Comparison of ENCODE assay signal across 23 cellular contexts in genomic region chr22:38966942-38967341, GRCh38. TPM values are rescaled to one million over a fixed set of nuclear protein-coding genes. Genes with fewer than 3 reads are reported as not detected.
"Had no signal": no experiment of that assay in that cellular context is flagged by ENCODE, and none has a peak within 500 bp of the region (broad histone marks: within the 10 kb centered on the region; RNA-seq: fewer than 3 reads in every experiment).

No MANE protein-coding gene starts in this region.

- H3K27ac ChIP-seq: esophagus muscularis mucosa, foreskin keratinocyte, lower lobe of right lung, ovary, thyroid gland, upper lobe of right lung had no signal

- H3K4me3 ChIP-seq: esophagus muscularis mucosa, heart left ventricle, left lung, lower lobe of right lung, ovary, right lobe of liver, stomach, thyroid gland, upper lobe of right lung had no signal

- H3K36me3 Mint-ChIP-seq: natural killer cell treated with Interleukin-12 subunit alpha and Interleukin-12 subunit beta and Interleukin-15 and Interleukin-18, amount 100 ng/mL, for 72 hours; stimulated activated effector memory CD8-positive, alpha-beta T cell treated with anti-CD3 and anti-CD28 coated beads, Interleukin-12 subunit alpha, Interleukin-12 subunit beta, amount 100 ng/mL, for 72 hours had no signal

- H3K27ac Mint-ChIP-seq: activated CD4-positive, alpha-beta T cell treated with anti-CD3 and anti-CD28 coated beads for 36 hours; progenitor cell of endocrine pancreas; T-helper 2 cell treated with Interferon-gamma antibody and Interleukin-4, amounts not matched to agents 5 μg/mL and 100 μg/mL, for 36 hours had no signal

- H3K4me1 ChIP-seq: esophagus muscularis mucosa, foreskin keratinocyte, lower lobe of right lung, right lobe of liver, upper lobe of right lung had no signal

- DNase-seq: activated CD4-positive, alpha-beta T cell treated with anti-CD3 and anti-CD28 coated beads for 36 hours; activated CD4-positive, CD25-positive, alpha-beta regulatory T cell; activated CD8-positive, alpha-beta T cell treated with anti-CD3 and anti-CD28 coated beads, Interleukin-2, amount 10 ng/mL, durations not matched to agents 7 days and 5 days; activated effector memory CD4-positive, alpha-beta T cell treated with anti-CD3 and anti-CD28 coated beads, Interleukin-2, amount 50 U/mL, for 16 hours; activated naive CD4-positive, alpha-beta T cell treated with anti-CD3 and anti-CD28 coated beads, Interleukin-2, amount 50 U/mL, for 16 hours; foreskin keratinocyte; heart left ventricle; left lung; lower lobe of right lung; mesendoderm; ovary; stimulated activated CD4-positive, alpha-beta T cell treated with anti-CD3 and anti-CD28 coated beads, Interleukin-12 subunit alpha, Interleukin-12 subunit beta, amount 100 ng/mL, for 4 hours; stimulated activated CD4-positive, alpha-beta T cell treated with anti-CD3 and anti-CD28 coated beads, Interleukin-4, amount 100 ng/mL, for 24 hours; stomach; thyroid gland; upper lobe of right lung had no signal

- H3K4me3 Mint-ChIP-seq: activated CD4-positive, alpha-beta T cell treated with anti-CD3 and anti-CD28 coated beads for 36 hours; activated CD8-positive, alpha-beta T cell treated with anti-CD3 and anti-CD28 coated beads, Interleukin-2, amount 10 ng/mL, durations not matched to agents 7 days and 5 days; natural killer cell treated with Interleukin-12 subunit alpha and Interleukin-12 subunit beta and Interleukin-15 and Interleukin-18, amount 100 ng/mL, for 72 hours; stimulated activated effector memory CD8-positive, alpha-beta T cell treated with anti-CD3 and anti-CD28 coated beads, Interleukin-12 subunit alpha, Interleukin-12 subunit beta, amount 100 ng/mL, for 72 hours; T-helper 2 cell treated with Interferon-gamma antibody and Interleukin-4, amounts not matched to agents 5 μg/mL and 100 μg/mL, for 36 hours had no signal

- ATAC-seq: activated CD4-positive, alpha-beta T cell treated with anti-CD3 and anti-CD28 coated beads for 36 hours; activated CD8-positive, alpha-beta T cell treated with anti-CD3 and anti-CD28 coated beads, Interleukin-2, amount 10 ng/mL, durations not matched to agents 7 days and 5 days; foreskin keratinocyte had no signal

- H3K36me3 ChIP-seq: esophagus muscularis mucosa, heart left ventricle, left lung, lower lobe of right lung, ovary, right lobe of liver, stomach, thyroid gland, upper lobe of right lung had no signal

- H3K9me3 ChIP-seq: esophagus muscularis mucosa, heart left ventricle, left lung, lower lobe of right lung, ovary, right lobe of liver, stomach, thyroid gland, upper lobe of right lung had no signal

- H3K9me3 Mint-ChIP-seq: natural killer cell treated with Interleukin-12 subunit alpha and Interleukin-12 subunit beta and Interleukin-15 and Interleukin-18, amount 100 ng/mL, for 72 hours; stimulated activated effector memory CD8-positive, alpha-beta T cell treated with anti-CD3 and anti-CD28 coated beads, Interleukin-12 subunit alpha, Interleukin-12 subunit beta, amount 100 ng/mL, for 72 hours; T-helper 2 cell treated with Interferon-gamma antibody and Interleukin-4, amounts not matched to agents 5 μg/mL and 100 μg/mL, for 36 hours had no signal

- H3K27me3 ChIP-seq: left lung, ovary, right lobe of liver, thyroid gland, upper lobe of right lung had no signal

RNA-seq across cellular contexts. Expression of gene APOBEC3A, which starts 9.5 kb away (rescaled TPM):
- total RNA-seq: activated CD4-positive, alpha-beta T cell treated with anti-CD3 and anti-CD28 coated beads for 36 hours; activated CD8-positive, alpha-beta T cell treated with anti-CD3 and anti-CD28 coated beads, Interleukin-2, amount 10 ng/mL, durations not matched to agents 7 days and 5 days; foreskin keratinocyte; progenitor cell of endocrine pancreas; renal cortical epithelial cell had no signal
- polyA plus RNA-seq: foreskin keratinocyte had no signal

RNA-seq across cellular contexts. Expression of gene APOBEC3D, which starts 54.0 kb away (rescaled TPM):
- total RNA-seq: foreskin keratinocyte had no signal
